ENCODE assay signal across 10 cellular contexts in genomic region chrX:133444952-133445831, GRCh38. TPM values are rescaled to one million over a fixed set of nuclear protein-coding genes. Genes with fewer than 3 reads are reported as not detected.
DNase-seq lines count a peak whose midpoint lies in the region; ATAC-seq and TF ChIP-seq lines count a peak whose summit lies in the region.
"Had no signal": no experiment of that assay in that cellular context is flagged by ENCODE, and none has a peak within 500 bp of the region (broad histone marks: within the 10 kb centered on the region; RNA-seq: fewer than 3 reads in every experiment).

No MANE protein-coding gene starts in this region.

- TF ChIP-seq CTCF in ascending aorta (IDR thresholded peaks at IDR 0.05) (no peak), lower lobe of right lung (IDR thresholded peaks at IDR 0.05) (no peak)

- peaks cover 7% of the 10 kb centered on the region for H3K4me1 Mint-ChIP-seq in stimulated activated naive CD8-positive, alpha-beta T cell treated with anti-CD3 and anti-CD28 coated beads, Interleukin-15, amount 100 ng/mL, for 72 hours

- no peak for DNase-seq in stimulated activated naive CD8-positive, alpha-beta T cell treated with anti-CD3 and anti-CD28 coated beads, Interleukin-15, amount 100 ng/mL, for 72 hours
- DNase-seq in stimulated activated naive CD8-positive, alpha-beta T cell treated with anti-CD3 and anti-CD28 coated beads, Interleukin-15, Interleukin-2, amounts not matched to agents 100 U/mL and 50 U/mL, for 24 hours = no peak
- DNase-seq in ascending aorta (ENCODE audit: low spot score in 2 of 2) (no peak), lower lobe of right lung (no peak), COR-L47 (lab: John Stamatoyannopoulos, UW) (no peak), T-helper 9 cell (no peak), RPMI8226 (no peak)
- DNase-seq in stimulated activated CD4-positive, alpha-beta T cell treated with anti-CD3 and anti-CD28 coated beads, Interleukin-15, amount 100 ng/mL, for 24 hours = no peak
- DNase-seq: CD4-positive, CD25-positive, alpha-beta regulatory T cell; stimulated activated CD4-positive, alpha-beta T cell treated with anti-CD3 and anti-CD28 coated beads, Interleukin-2, amount 100 ng/mL, for 24 hours had no signal

- no peak overlapping the region for H3K27ac Mint-ChIP-seq in stimulated activated naive CD8-positive, alpha-beta T cell treated with anti-CD3 and anti-CD28 coated beads, Interleukin-15, amount 100 ng/mL, for 72 hours
- H3K27ac Mint-ChIP-seq: CD4-positive, CD25-positive, alpha-beta regulatory T cell had no signal

- intact Hi-C loops in ascending aorta (cut with DNase I) = no loop called here
- intact Hi-C loops in lower lobe of right lung (cut with DNase I) = no loop called here

- no peaks in the 10 kb centered on the region for H3K36me3 ChIP-seq in ascending aorta
- H3K36me3 ChIP-seq in lower lobe of right lung = no peaks in the 10 kb centered on the region

- no peak for ATAC-seq in stimulated activated naive CD8-positive, alpha-beta T cell treated with anti-CD3 and anti-CD28 coated beads, Interleukin-15, amount 100 ng/mL, for 72 hours
- ATAC-seq in stimulated activated naive CD8-positive, alpha-beta T cell treated with anti-CD3 and anti-CD28 coated beads, Interleukin-15, Interleukin-2, amounts not matched to agents 100 U/mL and 50 U/mL, for 24 hours = no peak
- ATAC-seq in lower lobe of right lung = peak in 1 of 2 donors; percentile 68

- H3K4me3 ChIP-seq in ascending aorta (peak overlapping the region; percentile 26 to 54), lower lobe of right lung (peak overlapping the region; percentile 40)

- H3K9me3 Mint-ChIP-seq in stimulated activated naive CD8-positive, alpha-beta T cell treated with anti-CD3 and anti-CD28 coated beads, Interleukin-15, amount 100 ng/mL, for 72 hours = no peaks in the 10 kb centered on the region
- H3K9me3 Mint-ChIP-seq: CD4-positive, CD25-positive, alpha-beta regulatory T cell had no signal

- peaks cover 11% of the 10 kb centered on the region for H3K27me3 Mint-ChIP-seq in stimulated activated naive CD8-positive, alpha-beta T cell treated with anti-CD3 and anti-CD28 coated beads, Interleukin-15, amount 100 ng/mL, for 72 hours
- H3K27me3 Mint-ChIP-seq: CD4-positive, CD25-positive, alpha-beta regulatory T cell had no signal

- H3K4me1 ChIP-seq in ascending aorta (no peaks in the 10 kb centered on the region), lower lobe of right lung (no peaks in the 10 kb centered on the region)

- H3K9me3 ChIP-seq in ascending aorta = no peaks in the 10 kb centered on the region
- H3K9me3 ChIP-seq in lower lobe of right lung = no peaks in the 10 kb centered on the region

- H3K27ac ChIP-seq in ascending aorta (no peak overlapping the region), lower lobe of right lung (no peak overlapping the region)

- H3K4me3 Mint-ChIP-seq in stimulated activated naive CD8-positive, alpha-beta T cell treated with anti-CD3 and anti-CD28 coated beads, Interleukin-15, amount 100 ng/mL, for 72 hours = peak overlapping the region; percentile 44 to 57
- H3K4me3 Mint-ChIP-seq: CD4-positive, CD25-positive, alpha-beta regulatory T cell had no signal

- H3K27me3 ChIP-seq in ascending aorta (no peaks in the 10 kb centered on the region), lower lobe of right lung (ENCODE audit: low read depth) (no peaks in the 10 kb centered on the region)

RNA-seq across cellular contexts. Expression of gene GPC4, which starts 29.9 kb away (rescaled TPM):
- total RNA-seq in ascending aorta (12.0 TPM), lower lobe of right lung (41.9 TPM)
- total RNA-seq: CD4-positive, CD25-positive, alpha-beta regulatory T cell had no signal
